1 cellular context compared by ENCODE assay signal in the genomic region with DNA sequence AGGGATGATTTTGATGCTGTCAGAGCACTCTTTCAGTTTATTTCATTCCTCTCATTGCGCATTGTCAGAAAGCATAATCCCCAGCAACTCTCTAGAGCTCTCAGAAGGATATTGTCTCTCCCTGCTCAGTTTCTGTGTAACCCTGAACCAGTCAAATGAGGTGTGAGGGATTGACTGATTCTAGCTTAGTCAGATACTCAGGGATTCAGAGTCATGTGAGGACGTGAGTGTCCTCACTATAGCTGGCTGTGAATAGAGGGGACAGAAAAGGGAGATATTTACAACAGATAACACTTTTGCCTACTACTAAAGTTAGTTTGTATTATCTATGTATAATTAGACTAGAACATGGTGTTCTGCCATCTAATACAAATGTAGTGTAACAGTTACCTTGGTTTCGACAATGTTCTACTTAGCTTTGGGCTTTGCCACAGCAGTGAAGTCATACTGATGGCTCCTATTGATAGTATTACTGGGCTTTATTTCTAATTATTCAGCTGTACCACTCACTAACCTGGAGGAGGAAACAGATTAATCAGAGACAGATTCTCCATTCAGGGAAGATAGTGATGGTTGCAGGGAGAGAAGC.
TF ChIP-seq lines count a peak whose summit lies in the region.

No MANE protein-coding gene starts in this region.

TF ChIP-seq in IMR-90, 13 proteins besides CTCF, POLR2A, EP300 and RAD21 (continued from another document):
- TF ChIP-seq, protein P1, sequence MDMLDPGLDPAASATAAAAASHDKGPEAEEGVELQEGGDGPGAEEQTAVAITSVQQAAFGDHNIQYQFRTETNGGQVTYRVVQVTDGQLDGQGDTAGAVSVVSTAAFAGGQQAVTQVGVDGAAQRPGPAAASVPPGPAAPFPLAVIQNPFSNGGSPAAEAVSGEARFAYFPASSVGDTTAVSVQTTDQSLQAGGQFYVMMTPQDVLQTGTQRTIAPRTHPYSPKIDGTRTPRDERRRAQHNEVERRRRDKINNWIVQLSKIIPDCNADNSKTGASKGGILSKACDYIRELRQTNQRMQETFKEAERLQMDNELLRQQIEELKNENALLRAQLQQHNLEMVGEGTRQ (IDR thresholded peaks at IDR 0.05; ENCODE audit: low read depth, low read length), result no peak
- TF ChIP-seq CEBPB (IDR thresholded peaks at IDR 0.05; ENCODE audit: low read depth, low read length) (no peak), MXI1 (IDR thresholded peaks at IDR 0.05; ENCODE audit: borderline replicate concordance, low read depth, low read length) (no peak), MAFK (IDR thresholded peaks at IDR 0.05; ENCODE audit: low read depth, low read length) (no peak), RCOR1 (IDR thresholded peaks at IDR 0.05; ENCODE audit: insufficient replicate concordance, low read length) (no peak), RFX5 (IDR thresholded peaks at IDR 0.05; ENCODE audit: low read depth, low read length) (no peak), CHD1 (IDR thresholded peaks at IDR 0.05; ENCODE audit: low read depth, low read length) (no peak), FOS (IDR thresholded peaks at IDR 0.05; ENCODE audit: low read depth, low read length) (no peak), BHLHE40 (IDR thresholded peaks at IDR 0.05; ENCODE audit: low read depth, low read length) (no peak), SMC3 (IDR thresholded peaks at IDR 0.05; ENCODE audit: low read depth, low read length) (no peak)
